Comparison of ENCODE assay signal across 1 cellular context in genomic region chr14:99562848-99563748, GRCh38.
TF ChIP-seq lines count a peak whose summit lies in the region.

No MANE protein-coding gene starts in this region.

TF ChIP-seq in HepG2, 621 proteins besides CTCF, POLR2A, EP300 and RAD21 (continued from another document and continues in another):
- TF ChIP-seq ZNF83 (CRISPR knock-in tag; IDR thresholded peaks at IDR 0.05; ENCODE audit: borderline replicate concordance) (no peak), ZFP36L2 (CRISPR knock-in tag; IDR thresholded peaks at IDR 0.05) (no peak), TARDBP (CRISPR knock-in tag; IDR thresholded peaks at IDR 0.05) (0 out of 2 replicates have a peak, but pooled peaks have one; percentile 44), ZNF607 (CRISPR knock-in tag; IDR thresholded peaks at IDR 0.05; ENCODE audit: borderline replicate concordance) (no peak), HBP1 (CRISPR knock-in tag; IDR thresholded peaks at IDR 0.05; ENCODE audit: low read depth) (no peak), SP2 (CRISPR knock-in tag; IDR thresholded peaks at IDR 0.05) (no peak), ZNF563 (CRISPR knock-in tag; IDR thresholded peaks at IDR 0.05) (peak; percentile 72), GABPA (IDR thresholded peaks at IDR 0.05; ENCODE audit: low read depth, low read length) (no peak), GABPA (CRISPR knock-in tag; IDR thresholded peaks at IDR 0.05; ENCODE audit: low read depth) (no peak), ZNF572 (CRISPR knock-in tag; IDR thresholded peaks at IDR 0.05) (0 out of 2 replicates have a peak, but pooled peaks have one; percentile 33), ZNF639 (CRISPR knock-in tag; conservative IDR thresholded peaks at IDR 0.05) (no peak), ZNF703 (CRISPR knock-in tag; IDR thresholded peaks at IDR 0.05; ENCODE audit: borderline replicate concordance) (no peak), HIC2 (CRISPR knock-in tag; IDR thresholded peaks at IDR 0.05; ENCODE audit: low read depth) (peak; percentile 92), PRDM10 (CRISPR knock-in tag; IDR thresholded peaks at IDR 0.05; ENCODE audit: low read depth) (peak; percentile 82; the same call in 1 of the 2 replicates), FOXA1 (IDR thresholded peaks at IDR 0.05) (no peak), FOXA1 (CRISPR knock-in tag; IDR thresholded peaks at IDR 0.05) (peak; percentile 63), CBFB (CRISPR knock-in tag; IDR thresholded peaks at IDR 0.05) (peak; percentile 56; the same call in 1 of the 2 replicates), ZSCAN31 (CRISPR knock-in tag; IDR thresholded peaks at IDR 0.05; ENCODE audit: low read depth) (peak; percentile 88), TIGD3 (CRISPR knock-in tag; IDR thresholded peaks at IDR 0.05; ENCODE audit: borderline replicate concordance) (no peak), ZFP82 (CRISPR knock-in tag; IDR thresholded peaks at IDR 0.05; ENCODE audit: borderline replicate concordance) (no peak), BCL3 (CRISPR knock-in tag; IDR thresholded peaks at IDR 0.05) (no peak), TFAP4 (IDR thresholded peaks at IDR 0.05; ENCODE audit: borderline replicate concordance, low read depth) (peak; percentile 64; the same call in 1 of the 2 replicates), ATAD3A (CRISPR knock-in tag; IDR thresholded peaks at IDR 0.05) (no peak), ZNF20 (CRISPR knock-in tag; IDR thresholded peaks at IDR 0.05) (no peak), DNMT1 (CRISPR knock-in tag; IDR thresholded peaks at IDR 0.05) (no peak), ZMAT5 (CRISPR knock-in tag; IDR thresholded peaks at IDR 0.05; ENCODE audit: borderline replicate concordance, low read depth) (no peak), ZNF550 (CRISPR knock-in tag; IDR thresholded peaks at IDR 0.05; ENCODE audit: borderline replicate concordance) (no peak), SKIL (CRISPR knock-in tag; IDR thresholded peaks at IDR 0.05; ENCODE audit: borderline replicate concordance) (no peak), RXRB (CRISPR knock-in tag; IDR thresholded peaks at IDR 0.05; ENCODE audit: borderline replicate concordance) (peak; percentile 72; the same call in 1 of the 2 replicates), ZBTB49 (CRISPR knock-in tag; IDR thresholded peaks at IDR 0.05; ENCODE audit: borderline replicate concordance) (no peak), ZFP62 (CRISPR knock-in tag; IDR thresholded peaks at IDR 0.05) (no peak), AHR (CRISPR knock-in tag; IDR thresholded peaks at IDR 0.05) (0 out of 2 replicates have a peak, but pooled peaks have one; percentile 30), ZNF720 (CRISPR knock-in tag; IDR thresholded peaks at IDR 0.05) (no peak), MZF1 (CRISPR knock-in tag; IDR thresholded peaks at IDR 0.05; ENCODE audit: borderline replicate concordance) (no peak), DNMT3B (CRISPR knock-in tag; conservative IDR thresholded peaks at IDR 0.05) (no peak), ZNF747 (CRISPR knock-in tag; IDR thresholded peaks at IDR 0.05; ENCODE audit: borderline replicate concordance) (peak; percentile 75; the same call in 1 of the 2 replicates), RBFOX2 (IDR thresholded peaks at IDR 0.05; ENCODE audit: low read depth, low read length) (no peak), MLX (CRISPR knock-in tag; IDR thresholded peaks at IDR 0.05) (no peak), BHLHE40 (IDR thresholded peaks at IDR 0.05; ENCODE audit: low read length) (0 out of 2 replicates have a peak, but pooled peaks have one; percentile 11), SETDB1 (CRISPR knock-in tag; IDR thresholded peaks at IDR 0.05; ENCODE audit: borderline replicate concordance) (no peak), EED (CRISPR knock-in tag; IDR thresholded peaks at IDR 0.05) (no peak), NBN (conservative IDR thresholded peaks at IDR 0.05) (no peak), ATM (IDR thresholded peaks at IDR 0.05; ENCODE audit: borderline replicate concordance) (no peak), AGO2 (optimal IDR thresholded peaks at IDR 0.05; ENCODE audit: low read depth, low read length) (no peak), MIXL1 (CRISPR knock-in tag; IDR thresholded peaks at IDR 0.05) (0 out of 2 replicates have a peak, but pooled peaks have one; percentile 37), DBP (CRISPR knock-in tag; IDR thresholded peaks at IDR 0.05; ENCODE audit: not compliant biosample characterization) (no peak), ZNF766 (CRISPR knock-in tag; IDR thresholded peaks at IDR 0.05; ENCODE audit: borderline replicate concordance) (no peak)
